In the genomic region with DNA sequence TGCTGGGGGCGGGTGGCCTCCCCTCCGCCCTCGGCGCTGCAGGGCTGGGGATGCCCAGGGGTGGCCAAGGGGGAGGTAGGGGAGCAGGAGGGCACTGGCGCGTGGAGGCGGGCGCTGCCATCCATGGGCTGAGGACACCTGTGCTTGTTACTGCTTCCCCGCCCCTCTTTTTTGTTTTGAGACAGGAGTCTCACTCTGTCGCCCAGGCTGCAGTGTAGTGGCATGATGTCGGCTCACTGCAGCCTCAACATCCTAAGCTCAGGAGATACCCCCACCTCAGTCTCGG, we compare ENCODE assay signal across 1 cellular context.
TF ChIP-seq lines count a peak whose summit lies in the region.

No MANE protein-coding gene starts in this region.

TF ChIP-seq in K562, 482 proteins besides CTCF, POLR2A, EP300 and RAD21 (continued from another document):
- TF ChIP-seq, protein P1, sequence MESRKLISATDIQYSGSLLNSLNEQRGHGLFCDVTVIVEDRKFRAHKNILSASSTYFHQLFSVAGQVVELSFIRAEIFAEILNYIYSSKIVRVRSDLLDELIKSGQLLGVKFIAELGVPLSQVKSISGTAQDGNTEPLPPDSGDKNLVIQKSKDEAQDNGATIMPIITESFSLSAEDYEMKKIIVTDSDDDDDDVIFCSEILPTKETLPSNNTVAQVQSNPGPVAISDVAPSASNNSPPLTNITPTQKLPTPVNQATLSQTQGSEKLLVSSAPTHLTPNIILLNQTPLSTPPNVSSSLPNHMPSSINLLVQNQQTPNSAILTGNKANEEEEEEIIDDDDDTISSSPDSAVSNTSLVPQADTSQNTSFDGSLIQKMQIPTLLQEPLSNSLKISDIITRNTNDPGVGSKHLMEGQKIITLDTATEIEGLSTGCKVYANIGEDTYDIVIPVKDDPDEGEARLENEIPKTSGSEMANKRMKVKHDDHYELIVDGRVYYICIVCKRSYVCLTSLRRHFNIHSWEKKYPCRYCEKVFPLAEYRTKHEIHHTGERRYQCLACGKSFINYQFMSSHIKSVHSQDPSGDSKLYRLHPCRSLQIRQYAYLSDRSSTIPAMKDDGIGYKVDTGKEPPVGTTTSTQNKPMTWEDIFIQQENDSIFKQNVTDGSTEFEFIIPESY (CRISPR knock-in tag; IDR thresholded peaks at IDR 0.05) = peak; percentile 99
- TF ChIP-seq, protein P2, sequence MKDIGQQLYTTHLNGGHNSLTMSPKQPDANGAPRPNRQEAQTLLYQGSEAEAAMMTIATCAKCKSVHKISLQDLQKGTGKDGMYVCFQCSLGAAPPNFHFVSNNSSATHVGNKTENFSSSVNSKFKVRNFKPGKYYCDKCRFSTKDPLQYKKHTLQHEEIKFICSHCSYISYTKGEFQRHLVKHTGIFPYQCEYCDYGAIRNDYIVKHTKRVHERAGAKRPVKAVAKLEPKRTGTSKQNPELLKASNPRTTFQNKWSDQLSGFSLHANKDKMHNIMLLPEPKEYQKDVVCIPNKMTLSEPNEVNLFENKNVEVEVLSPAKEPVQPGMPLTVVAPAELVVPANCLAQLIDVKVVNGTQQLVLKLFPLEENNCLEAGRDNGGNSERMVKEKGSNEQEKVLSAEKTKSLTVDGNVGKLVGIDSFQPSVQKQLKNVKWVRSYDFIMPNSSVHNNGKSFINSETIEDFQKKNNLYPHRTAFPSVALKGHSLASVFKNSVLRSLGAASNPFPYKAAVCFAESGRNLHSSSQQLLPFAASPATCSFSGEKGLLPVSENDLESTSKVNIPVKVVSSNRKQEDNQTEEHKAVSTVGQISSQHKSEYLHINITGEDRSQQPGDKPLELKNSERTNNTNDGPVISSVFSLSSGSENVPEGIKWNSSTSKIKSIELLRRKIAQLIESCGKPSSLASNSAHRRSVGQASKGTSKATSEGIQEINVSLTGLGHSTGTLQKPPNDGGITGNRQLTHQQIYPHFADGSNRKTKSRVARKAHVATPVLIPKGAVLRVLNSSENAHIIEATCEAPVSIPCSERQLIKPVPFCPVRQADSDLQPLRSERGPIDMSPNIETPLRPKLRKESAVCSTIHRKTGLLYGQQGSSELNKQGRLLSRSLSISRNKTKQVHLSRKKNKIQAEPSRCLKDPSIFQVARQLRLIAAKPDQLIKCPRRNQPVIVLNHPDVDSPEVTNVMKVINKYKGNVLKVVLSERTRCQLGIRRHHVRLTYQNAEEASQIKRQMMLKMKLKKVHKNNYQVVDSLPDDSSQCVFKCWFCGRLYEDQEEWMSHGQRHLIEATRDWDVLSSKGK (CRISPR knock-in tag; IDR thresholded peaks at IDR 0.05) = no peak
- 0 out of 2 replicates have a peak, but pooled peaks have one; percentile 1 for TF ChIP-seq MTA3 (IDR thresholded peaks at IDR 0.05; ENCODE audit: borderline replicate concordance)
